ENCODE assay signal across 17 cellular contexts in genomic region chr18:2330764-2331163, GRCh38.
DNase-seq lines count a peak whose midpoint lies in the region; ATAC-seq, FAIRE-seq and TF ChIP-seq lines count a peak whose summit lies in the region.
"Had no signal": no experiment of that assay in that cellular context is flagged by ENCODE, and none has a peak within 500 bp of the region (broad histone marks: within the 10 kb centered on the region; RNA-seq: fewer than 3 reads in every experiment).

No MANE protein-coding gene starts in this region.

- H3K79me2 ChIP-seq in mammary epithelial cell (ENCODE audit: insufficient read depth, low read length) (no peaks in the 10 kb centered on the region), K562 (ENCODE audit: control insufficient read depth, insufficient read depth, low read length) (no peaks in the 10 kb centered on the region)

- no peak for ATAC-seq in K562
- ATAC-seq: GM23338, HCT116 had no signal

- peaks cover 4% of the 10 kb centered on the region for H3K4me1 ChIP-seq in mammary epithelial cell (ENCODE audit: insufficient read depth, low read length)
- H3K4me1 ChIP-seq in breast epithelium: no peaks in the 10 kb centered on the region
- peaks cover 4 to 14% of the 10 kb centered on the region in 2 experiments; a peak in 3 of 5 replicates for H3K4me1 ChIP-seq in K562 (replicated peaks in 1 of 2; ENCODE audit: control insufficient read depth in 2 of 2, insufficient read depth in 2 of 2, low read length in 2 of 2)

- no peaks in the 10 kb centered on the region for H3K27me3 ChIP-seq in mammary epithelial cell (ENCODE audit: insufficient read depth, low read length)
- no peaks in the 10 kb centered on the region for H3K27me3 ChIP-seq in breast epithelium
- H3K27me3 ChIP-seq in K562 (ENCODE audit: control insufficient read depth in 2 of 2, insufficient read depth in 2 of 2, low read length in 2 of 2): no peaks in the 10 kb centered on the region

- dilution Hi-C loops in mammary epithelial cell (cut with HindIII; ENCODE audit: low sequenced_read_pairs): loop anchor here (5.0 kb wide), 1 partner anchor 37 kb away; no protein-coding TSS in a partner anchor

- no peaks in the 10 kb centered on the region for H3K9me3 ChIP-seq in mammary epithelial cell (replicated peaks; ENCODE audit: insufficient read depth, low read length)
- no peaks in the 10 kb centered on the region for H3K9me3 ChIP-seq in breast epithelium
- H3K9me3 ChIP-seq in K562 (replicated peaks; ENCODE audit: control insufficient read depth, insufficient read depth, low read depth, low read length): no peaks in the 10 kb centered on the region

- no peak for TF ChIP-seq RAD21 in K562 (CRISPR knock-in tag; conservative IDR thresholded peaks at IDR 0.05 in 1 of 2, IDR thresholded peaks at IDR 0.05 in 1 of 2)

- no peak for DNase-seq in mammary epithelial cell
- DNase-seq in breast epithelium (ENCODE audit: low spot score in 2 of 2): no peak
- no peak for DNase-seq in HEK293T (ENCODE audit: extremely low spot score)
- no peak for DNase-seq in K562 (ENCODE audit: extremely low read depth in 1 of 4, low spot score in 3 of 4)
- DNase-seq in stimulated activated CD4-positive, alpha-beta T cell treated with anti-CD3 and anti-CD28 coated beads, Interleukin-2, amount 100 ng/mL, for 48 hours: no peak
- DNase-seq in OCI-M2 (lab: John Stamatoyannopoulos, UW; ENCODE audit: unreplicated experiment): no peak
- DNase-seq: C1 segment of cervical spinal cord; Calu3; CD4-positive, alpha-beta memory T cell; COR-L47; DMS153; DND-41; H9 had no signal

- in situ Hi-C loops in mammary epithelial cell (cut with MboI; ENCODE audit: low sequenced_read_pairs in 2 of 2): loop anchor here (10.0 to 25.0 kb wide), 2 partner anchors 204 to 207 kb away; no protein-coding TSS in a partner anchor
- in situ Hi-C loops in K562 (cut with MboI): no loop called here

- no peak for FAIRE-seq in K562 (lab: Jason Lieb, UNC)
- FAIRE-seq: G401.6, GM12892 had no signal

- CTCF ChIA-PET in mammary epithelial cell (lab: Charles Lee; ENCODE audit: low non-redundant PET): no interaction called here
- CTCF ChIA-PET in HEK293T (lab: Yijun Ruan, JAX): no interaction called here
- CTCF ChIA-PET in K562 (lab: Yijun Ruan, JAX; ENCODE audit: low intra/inter-chr PET ratio): no interaction called here

- POLR2A ChIA-PET in HEK293T (lab: Yijun Ruan, JAX): no interaction called here
- POLR2A ChIA-PET in K562 (lab: Yijun Ruan, JAX): interaction anchor here (0.7 to 1.6 kb wide), 3 partner anchors 14 to 100 kb away, joined by 3 to 5 read pairs (median 3); no protein-coding TSS in a partner anchor

- no peaks in the 10 kb centered on the region for H4K20me1 ChIP-seq in mammary epithelial cell (ENCODE audit: insufficient read depth, low read length)
- no peaks in the 10 kb centered on the region for H4K20me1 ChIP-seq in K562 (replicated peaks; ENCODE audit: control insufficient read depth, insufficient read depth, low read length)

- H3K27ac ChIP-seq in mammary epithelial cell (ENCODE audit: insufficient read depth, low read depth, low read length) (no peak overlapping the region), breast epithelium (no peak overlapping the region), K562 (ENCODE audit: extremely low read depth, low read depth, low read length) (no peak overlapping the region)

- H3K4me2 ChIP-seq in mammary epithelial cell (ENCODE audit: insufficient read depth, low read depth, low read length) (no peak overlapping the region), K562 (ENCODE audit: insufficient read depth, low read length) (no peak overlapping the region)
- H3K4me2 ChIP-seq: GM23338 had no signal

- no TSS peak for BruUV-seq in mammary epithelial cell (replicated peaks; lab: Mats Ljungman, UMichigan)
- no TSS peak for BruUV-seq in K562 (replicated peaks; lab: Mats Ljungman, UMichigan)

- 4% methylated on average over 2 of the region's 2 CpGs for WGBS in mammary epithelial cell (ENCODE audit: low coverage, missing lambda C conversion rate)
- 13% methylated on average over 2 of the region's 2 CpGs for WGBS in K562 (ENCODE audit: insufficient coverage, low coverage, missing lambda C conversion rate)

- H3K9me1 ChIP-seq in K562 (ENCODE audit: control insufficient read depth, insufficient read depth, low read length): no peaks in the 10 kb centered on the region

- intact Hi-C loops in mammary epithelial cell (cut with micrococcal nuclease) (loop anchor here (10.0 kb wide), 1 partner anchor 226 kb away; no protein-coding TSS in a partner anchor), breast epithelium (cut with DNase I; ENCODE audit: low total_unique reads) (no loop called here), K562 (cut with micrococcal nuclease) (loop anchor here (10.0 kb wide), 1 partner anchor 226 kb away; no protein-coding TSS in a partner anchor)

- H2AFZ ChIP-seq in mammary epithelial cell (ENCODE audit: low read depth, low read length) (peak overlapping the region; percentile 13), K562 (ENCODE audit: low read depth, low read length) (no peak overlapping the region)
- H2AFZ ChIP-seq: GM23338 had no signal

- TF ChIP-seq POLR2A in breast epithelium (IDR thresholded peaks at IDR 0.05) (no peak), K562 (conservative IDR thresholded peaks at IDR 0.05) (no peak)

- H3K9ac ChIP-seq in mammary epithelial cell (ENCODE audit: insufficient read depth, low read length) (no peak overlapping the region), K562 (ENCODE audit: insufficient read depth in 1 of 2, low read depth in 2 of 2, low read length in 2 of 2) (no peak overlapping the region)

- H3K36me3 ChIP-seq in mammary epithelial cell (ENCODE audit: insufficient read depth, low read length) (no peaks in the 10 kb centered on the region), breast epithelium (no peaks in the 10 kb centered on the region), K562 (ENCODE audit: control insufficient read depth, insufficient read depth, low read length) (no peaks in the 10 kb centered on the region)

- TF ChIP-seq EP300 in K562 (IDR thresholded peaks at IDR 0.05; ENCODE audit: low read length): no peak

- H3K4me3 ChIP-seq in mammary epithelial cell (replicated peaks in 1 of 3; ENCODE audit: insufficient read depth in 1 of 3, low read depth in 2 of 3, low read length in 3 of 3) (no peak overlapping the region), breast epithelium (no peak overlapping the region), K562 (no peak overlapping the region)
- H3K4me3 ChIP-seq: GM23338 had no signal

- TF ChIP-seq CTCF in mammary epithelial cell (conservative IDR thresholded peaks at IDR 0.05 in 1 of 2, IDR thresholded peaks at IDR 0.05 in 1 of 2; ENCODE audit: extremely low read depth in 1 of 2, insufficient read depth in 1 of 2, low read depth in 1 of 2, low read length in 2 of 2) (no peak), breast epithelium (IDR thresholded peaks at IDR 0.05) (no peak), K562 (IDR thresholded peaks at IDR 0.05 in 2 of 3, conservative IDR thresholded peaks at IDR 0.05 in 1 of 3; ENCODE audit: insufficient read depth in 2 of 3, low read depth in 1 of 3, low read length in 3 of 3) (no peak)

TF ChIP-seq in HEK293T, 16 proteins besides CTCF, POLR2A, EP300 and RAD21:
- TF ChIP-seq PKNOX1 (IDR thresholded peaks at IDR 0.05) (peak; percentile 66), CTBP1 (IDR thresholded peaks at IDR 0.05; ENCODE audit: borderline replicate concordance) (no peak)

TF ChIP-seq in K562, 482 proteins besides CTCF, POLR2A, EP300 and RAD21:
- TF ChIP-seq PBX2 (CRISPR knock-in tag; IDR thresholded peaks at IDR 0.05; ENCODE audit: low read depth) (no peak), PBX2 (tag; conservative IDR thresholded peaks at IDR 0.05; ENCODE audit: low read depth) (peak; percentile 85), MEIS2 (IDR thresholded peaks at IDR 0.05; ENCODE audit: partially characterized antibody) (peak; percentile 81), PKNOX1 (IDR thresholded peaks at IDR 0.05) (peak; percentile 85), TEAD1 (CRISPR knock-in tag; IDR thresholded peaks at IDR 0.05) (no peak), TEAD4 (IDR thresholded peaks at IDR 0.05; ENCODE audit: low read length) (no peak), TEAD4 (CRISPR knock-in tag; IDR thresholded peaks at IDR 0.05; ENCODE audit: borderline replicate concordance) (no peak)
